Comparison of ENCODE assay signal across 10 cellular contexts in the genomic region with DNA sequence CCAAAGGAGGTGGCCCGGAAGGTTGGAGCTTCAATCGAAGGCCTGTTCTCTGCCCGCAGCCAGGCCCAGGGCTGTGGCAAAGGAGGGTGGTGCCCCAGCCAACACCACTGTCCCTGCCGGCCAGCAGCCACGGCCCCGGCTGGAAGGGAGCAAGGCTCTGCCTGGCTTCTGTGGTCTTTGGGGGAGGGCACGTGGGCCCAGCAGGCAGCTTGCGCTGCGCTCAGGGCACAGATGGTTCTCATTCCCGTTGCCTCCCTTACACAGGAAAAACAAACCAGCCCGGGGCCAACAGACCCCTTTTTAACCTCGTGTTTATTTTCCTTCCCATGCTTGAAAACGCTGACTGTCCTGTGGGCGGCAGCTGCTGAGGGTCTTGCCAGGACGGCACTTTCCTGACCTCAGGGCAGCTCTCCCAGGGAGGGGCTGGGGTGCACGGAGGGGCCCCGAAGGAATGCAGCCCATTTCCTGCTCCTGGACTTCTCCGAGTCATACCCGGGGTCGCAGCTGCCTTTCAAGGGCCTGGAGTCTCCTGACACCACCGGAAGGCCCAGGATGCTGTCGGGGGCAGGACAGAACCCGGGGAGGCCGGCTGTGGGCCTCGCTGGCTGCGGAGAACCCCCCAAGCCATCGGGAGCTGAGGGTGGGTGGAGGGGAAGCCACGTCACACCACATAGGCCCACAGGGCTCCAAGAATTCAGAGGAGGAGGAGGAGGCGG. TPM values are rescaled to one million over a fixed set of nuclear protein-coding genes. Genes with fewer than 3 reads are reported as not detected.
DNase-seq lines count a peak whose midpoint lies in the region; ATAC-seq and TF ChIP-seq lines count a peak whose summit lies in the region.
"Had no signal": no experiment of that assay in that cellular context is flagged by ENCODE, and none has a peak within 500 bp of the region (broad histone marks: within the 10 kb centered on the region; RNA-seq: fewer than 3 reads in every experiment).

No MANE protein-coding gene starts in this region.

- H4K20me1 ChIP-seq in GM23338 (replicated peaks; ENCODE audit: insufficient read depth) = no peaks in the 10 kb centered on the region

- H3K27ac Mint-ChIP-seq in GM23338 = peak overlapping the region; percentile 86
- peak overlapping the region; percentile 32 for H3K27ac Mint-ChIP-seq in stimulated activated effector memory CD8-positive, alpha-beta T cell treated with anti-CD3 and anti-CD28 coated beads, Interleukin-12 subunit alpha, Interleukin-12 subunit beta, amount 100 ng/mL, for 72 hours

- H3K4me3 ChIP-seq in GM23338 = peak overlapping the region; percentile 43; the same call in 1 of the 2 replicates

- H3K79me2 ChIP-seq in GM23338 (replicated peaks; ENCODE audit: insufficient read depth) = no peaks in the 10 kb centered on the region; the same call in 1 of the 2 replicates

- 0 out of 3 replicates have a peak overlapping the region, but pooled peaks have one; percentile 68 for H3K4me3 Mint-ChIP-seq in GM23338
- H3K4me3 Mint-ChIP-seq in stimulated activated effector memory CD8-positive, alpha-beta T cell treated with anti-CD3 and anti-CD28 coated beads, Interleukin-12 subunit alpha, Interleukin-12 subunit beta, amount 100 ng/mL, for 72 hours = peak overlapping the region; percentile 58

- H3K4me1 Mint-ChIP-seq in GM23338 = peaks cover 8% of the 10 kb centered on the region
- H3K4me1 Mint-ChIP-seq in stimulated activated effector memory CD8-positive, alpha-beta T cell treated with anti-CD3 and anti-CD28 coated beads, Interleukin-12 subunit alpha, Interleukin-12 subunit beta, amount 100 ng/mL, for 72 hours = peaks cover 6% of the 10 kb centered on the region

- peak overlapping the region; percentile 85 for H2AFZ ChIP-seq in GM23338

- H3K4me2 ChIP-seq in GM23338 = peak overlapping the region; percentile 75

- H3K27me3 Mint-ChIP-seq in GM23338 (ENCODE audit: insufficient read depth, low read depth, poor library complexity) = peaks cover 11% of the 10 kb centered on the region

- H3K36me3 Mint-ChIP-seq in GM23338 (ENCODE audit: low read depth) = no peaks in the 10 kb centered on the region
- H3K36me3 Mint-ChIP-seq in stimulated activated effector memory CD8-positive, alpha-beta T cell treated with anti-CD3 and anti-CD28 coated beads, Interleukin-12 subunit alpha, Interleukin-12 subunit beta, amount 100 ng/mL, for 72 hours = no peaks in the 10 kb centered on the region

- no peak for TF ChIP-seq CTCF in GM23338 (conservative IDR thresholded peaks at IDR 0.05; ENCODE audit: low read depth in 2 of 2)

- ATAC-seq in GM23338 (peak; percentile 11), GM18858 (IDR thresholded peaks at IDR 0.05; ENCODE audit: unreplicated experiment) (no peak), HG03139 (IDR thresholded peaks at IDR 0.05; ENCODE audit: unreplicated experiment) (no peak)
- ATAC-seq in stimulated activated effector memory CD8-positive, alpha-beta T cell treated with anti-CD3 and anti-CD28 coated beads, Interleukin-12 subunit alpha, Interleukin-12 subunit beta, amount 100 ng/mL, for 72 hours = no peak

- H3F3A ChIP-seq in GM23338 (replicated peaks; ENCODE audit: low read depth) = 0 out of 2 replicates have a peak, but pooled peaks cover 3% of the 10 kb centered on the region

- no peaks in the 10 kb centered on the region for H3K9me2 ChIP-seq in GM23338 (ENCODE audit: insufficient read depth)

- H3K36me3 ChIP-seq in GM23338 (ENCODE audit: insufficient read depth) = no peaks in the 10 kb centered on the region

- no peaks in the 10 kb centered on the region for H3K27me3 ChIP-seq in GM23338 (ENCODE audit: insufficient read depth)

- peaks cover 17% of the 10 kb centered on the region for H3K4me1 ChIP-seq in GM23338 (ENCODE audit: insufficient read depth)

- DNase-seq in GM23338 (ENCODE audit: low spot score) = peak; percentile 70
- DNase-seq in amniotic epithelial cell (ENCODE audit: low read depth) = peak; percentile 70
- peak; percentile 98 for DNase-seq in hepatic stellate cell (ENCODE audit: low spot score)
- DNase-seq in stimulated activated effector memory CD8-positive, alpha-beta T cell treated with anti-CD3 and anti-CD28 coated beads, Interleukin-12 subunit alpha, Interleukin-12 subunit beta, amount 100 ng/mL, for 72 hours (ENCODE audit: low spot score in 2 of 2) = no peak
- no peak for DNase-seq in hippocampal formation (lab: John Stamatoyannopoulos, UW)
- DNase-seq in NCI-H128 (lab: John Stamatoyannopoulos, UW; ENCODE audit: unreplicated experiment) = no peak
- DNase-seq: NCI-H748 treated with DMSO at 0.1 percent for 48 hours had no signal

- H3K9me3 Mint-ChIP-seq in GM23338 = no peaks in the 10 kb centered on the region
- no peaks in the 10 kb centered on the region for H3K9me3 Mint-ChIP-seq in stimulated activated effector memory CD8-positive, alpha-beta T cell treated with anti-CD3 and anti-CD28 coated beads, Interleukin-12 subunit alpha, Interleukin-12 subunit beta, amount 100 ng/mL, for 72 hours

- peak overlapping the region; percentile 84 for H3K27ac ChIP-seq in GM23338 (ENCODE audit: low read depth)
- H3K27ac ChIP-seq: epithelial cell of prostate had no signal

TF ChIP-seq in GM23338, 12 proteins besides CTCF, POLR2A, EP300 and RAD21 (continues in another document):
- peak; percentile 44; the same call in 1 of the 2 replicates for TF ChIP-seq ETS1 (IDR thresholded peaks at IDR 0.05)

RNA-seq across cellular contexts. Expression of gene GPSM1, which starts 1.1 kb away (rescaled TPM):
- 21.3 and 23.2 TPM in 2 replicates for total RNA-seq in GM23338 (2014; rRNA removed; shearing (Covaris generic))
- polyA plus RNA-seq in GM23338 (2016; fragmentation: Nextera tagmentation; extraction: Ambion mirVana) = 4.8 and 5.6 TPM in 2 replicates

RNA-seq across cellular contexts. Expression of gene CCDC187, which starts 22.3 kb away (rescaled TPM):
- 0.14 TPM in 1 of 2 replicates, not detected in the other for total RNA-seq in GM23338 (2014; rRNA removed; shearing (Covaris generic))
- not detected in 2 replicates for polyA plus RNA-seq in GM23338 (2016; fragmentation: Nextera tagmentation; extraction: Ambion mirVana)

RNA-seq across cellular contexts. Expression of gene DNLZ, which starts 37.3 kb away (rescaled TPM):
- total RNA-seq in GM23338 (2014; rRNA removed; shearing (Covaris generic)) = 21.7 and 53.9 TPM in 2 replicates
- polyA plus RNA-seq in GM23338 (2016; fragmentation: Nextera tagmentation; extraction: Ambion mirVana) = 33.4 and 37.7 TPM in 2 replicates

RNA-seq across cellular contexts. Expression of gene CARD9, which starts 47.2 kb away (rescaled TPM):
- total RNA-seq in GM23338 (2014; rRNA removed; shearing (Covaris generic)) = 0.49 and 1.1 TPM in 2 replicates
- 0.63 and 0.92 TPM in 2 replicates for polyA plus RNA-seq in GM23338 (2016; fragmentation: Nextera tagmentation; extraction: Ambion mirVana)

Comparison
In these comparisons a context has a peak if more than half of its experiments do, and no peak if none do; other contexts are left out.
1. DNase-seq: peak in GM23338 (single experiment), amniotic epithelial cell (single experiment) and hepatic stellate cell (single experiment); none in stimulated activated effector memory CD8-positive, alpha-beta T cell treated with anti-CD3 and anti-CD28 coated beads, Interleukin-12 subunit alpha, Interleukin-12 subunit beta, amount 100 ng/mL, for 72 hours (0 of 2), hippocampal formation (0 of 2) and NCI-H128 (single experiment).